Comparison of ENCODE assay signal across 7 cellular contexts in genomic region chr2:54106631-54107454, GRCh38. TPM values are rescaled to one million over a fixed set of nuclear protein-coding genes. Genes with fewer than 3 reads are reported as not detected.
A peak's percentile ranks its signal among the peaks of the same experiment; 100 is the strongest.
DNase-seq lines count a peak whose midpoint lies in the region; ATAC-seq, FAIRE-seq and TF ChIP-seq lines count a peak whose summit lies in the region.

No MANE protein-coding gene starts in this region.

- peak overlapping the region; percentile 99 for H3K4me2 ChIP-seq in SU-DHL-6 (ENCODE audit: low read depth, low read length, poor library complexity, severe bottlenecking)
- peak overlapping the region; percentile 65 for H3K4me2 ChIP-seq in mammary epithelial cell (ENCODE audit: insufficient read depth, low read depth, low read length)
- no peak overlapping the region for H3K4me2 ChIP-seq in keratinocyte (ENCODE audit: control insufficient read depth, extremely low read depth, insufficient read depth, low read depth, low read length)

- H3K79me2 ChIP-seq in SU-DHL-6 (ENCODE audit: insufficient read depth, low read length), result no peaks in the 10 kb centered on the region
- no peaks in the 10 kb centered on the region for H3K79me2 ChIP-seq in mammary epithelial cell (ENCODE audit: insufficient read depth, low read length)
- H3K79me2 ChIP-seq in keratinocyte (ENCODE audit: control insufficient read depth, insufficient read depth, low read length), result no peaks in the 10 kb centered on the region

- H3K27me3 ChIP-seq in SU-DHL-6 (ENCODE audit: low read length) (no peaks in the 10 kb centered on the region), mammary epithelial cell (ENCODE audit: insufficient read depth, low read length) (no peaks in the 10 kb centered on the region), keratinocyte (ENCODE audit: control insufficient read depth, extremely low read depth, insufficient read depth, low read length) (no peaks in the 10 kb centered on the region)

- DNase-seq in ELR (ENCODE audit: low read depth) (peak; percentile 71), M059J (ENCODE audit: low read depth) (peak; percentile 66), mammary epithelial cell (peak; percentile 43), keratinocyte (ENCODE audit: low read depth, low spot score) (no peak)
- DNase-seq in stimulated activated CD4-positive, alpha-beta T cell treated with anti-CD3 and anti-CD28 coated beads, Interleukin-4, amount 100 ng/mL, for 24 hours, result peak; percentile 41

- no peaks in the 10 kb centered on the region for H3K9me3 ChIP-seq in SU-DHL-6 (ENCODE audit: insufficient read depth, low read length)
- no peaks in the 10 kb centered on the region for H3K9me3 ChIP-seq in mammary epithelial cell (replicated peaks; ENCODE audit: insufficient read depth, low read length)
- H3K9me3 ChIP-seq in keratinocyte (ENCODE audit: control insufficient read depth, low read depth, low read length), result no peaks in the 10 kb centered on the region

- CTCF ChIA-PET in mammary epithelial cell (lab: Charles Lee; ENCODE audit: low non-redundant PET), result interaction anchor here (0.6 to 1.0 kb wide), 11 partner anchors 38 to 732 kb away, joined by 3 to 12 read pairs (median 5); no protein-coding TSS in a partner anchor

- TF ChIP-seq CTCF in SU-DHL-6 (IDR thresholded peaks at IDR 0.05; ENCODE audit: insufficient read depth, low read length, poor library complexity, severe bottlenecking) (peak; percentile 68), mammary epithelial cell (conservative IDR thresholded peaks at IDR 0.05 in 1 of 2, IDR thresholded peaks at IDR 0.05 in 1 of 2; ENCODE audit: extremely low read depth in 1 of 2, insufficient read depth in 1 of 2, low read depth in 1 of 2, low read length in 2 of 2) (peak; percentile 84 to 90), keratinocyte (optimal IDR thresholded peaks at IDR 0.05 in 1 of 3, IDR thresholded peaks at IDR 0.05 in 1 of 3, conservative IDR thresholded peaks at IDR 0.05 in 1 of 3; ENCODE audit: extremely low read depth in 1 of 3, insufficient read depth in 2 of 3, low read length in 3 of 3) (peak; percentile 50 to 88 (median 71))

- H2AFZ ChIP-seq in SU-DHL-6 (ENCODE audit: low read depth, low read length, severe bottlenecking) (peak overlapping the region; percentile 65), mammary epithelial cell (ENCODE audit: low read depth, low read length) (peak overlapping the region; percentile 35), keratinocyte (ENCODE audit: control insufficient read depth, low read length) (no peak overlapping the region)

- H4K20me1 ChIP-seq in SU-DHL-6 (ENCODE audit: low read depth, low read length) (no peaks in the 10 kb centered on the region), mammary epithelial cell (ENCODE audit: insufficient read depth, low read length) (no peaks in the 10 kb centered on the region), keratinocyte (ENCODE audit: control insufficient read depth, extremely low read depth, insufficient read depth, low read length) (no peaks in the 10 kb centered on the region)

- H3K4me1 ChIP-seq in mammary epithelial cell (ENCODE audit: insufficient read depth, low read length) (peaks cover 33% of the 10 kb centered on the region), keratinocyte (ENCODE audit: control insufficient read depth, extremely low read depth, insufficient read depth, low read length) (peaks cover 23% of the 10 kb centered on the region)

- no peaks in the 10 kb centered on the region for H3K9me1 ChIP-seq in keratinocyte (ENCODE audit: control insufficient read depth, extremely low read depth, insufficient read depth, low read length)

- dilution Hi-C loops in mammary epithelial cell (cut with HindIII; ENCODE audit: low sequenced_read_pairs), result no loop called here
- dilution Hi-C loops in keratinocyte (cut with MboI; ENCODE audit: extremely low pct_ligation_motif_present, low sequenced_read_pairs), result no loop called here

- no TSS peak for BruUV-seq in mammary epithelial cell (replicated peaks; lab: Mats Ljungman, UMichigan)

- in situ Hi-C loops in mammary epithelial cell (cut with MboI; ENCODE audit: low sequenced_read_pairs in 2 of 2), result loop anchor here in 1 of 2 donors (10.0 to 25.0 kb wide), 2 partner anchors 405 to 598 kb away; no protein-coding TSS in a partner anchor

- ATAC-seq in GM21447 (IDR thresholded peaks at IDR 0.05; ENCODE audit: unreplicated experiment), result peak; percentile 73

- H3F3A ChIP-seq in SU-DHL-6 (ENCODE audit: insufficient read depth), result peaks cover 31% of the 10 kb centered on the region

- 54% methylated on average over 10 of the region's 12 CpGs for WGBS in mammary epithelial cell (ENCODE audit: low coverage, missing lambda C conversion rate)

- H3K27ac ChIP-seq in SU-DHL-6 (ENCODE audit: low read depth, low read length) (peak overlapping the region; percentile 99), mammary epithelial cell (ENCODE audit: insufficient read depth, low read depth, low read length) (no peak overlapping the region), keratinocyte (ENCODE audit: control insufficient read depth, insufficient read depth, low read length) (no peak overlapping the region)

- no peaks in the 10 kb centered on the region for H3K36me3 ChIP-seq in SU-DHL-6 (ENCODE audit: low read length)
- H3K36me3 ChIP-seq in mammary epithelial cell (ENCODE audit: insufficient read depth, low read length), result no peaks in the 10 kb centered on the region
- no peaks in the 10 kb centered on the region for H3K36me3 ChIP-seq in keratinocyte (ENCODE audit: control insufficient read depth in 2 of 2, extremely low read depth in 1 of 2, insufficient read depth in 2 of 2, low read length in 2 of 2)

- H3K4me3 ChIP-seq in SU-DHL-6 (ENCODE audit: insufficient read depth, low read length, poor library complexity, severe bottlenecking), result peak overlapping the region; percentile 13
- no peak overlapping the region for H3K4me3 ChIP-seq in mammary epithelial cell (replicated peaks in 1 of 3; ENCODE audit: insufficient read depth in 1 of 3, low read depth in 2 of 3, low read length in 3 of 3)
- H3K4me3 ChIP-seq in keratinocyte (ENCODE audit: control insufficient read depth in 2 of 3, extremely low read depth in 1 of 3, insufficient read depth in 2 of 3, low read depth in 1 of 3, low read length in 3 of 3), result no peak overlapping the region

- H3K9me2 ChIP-seq in SU-DHL-6 (replicated peaks; ENCODE audit: insufficient read depth, low read length), result no peaks in the 10 kb centered on the region

- FAIRE-seq in keratinocyte (lab: Jason Lieb, UNC), result peak; percentile 81

- peak overlapping the region; percentile 55 for H3K9ac ChIP-seq in SU-DHL-6 (ENCODE audit: low read length)
- no peak overlapping the region for H3K9ac ChIP-seq in mammary epithelial cell (ENCODE audit: insufficient read depth, low read length)
- no peak overlapping the region for H3K9ac ChIP-seq in keratinocyte (ENCODE audit: control insufficient read depth, extremely low read depth, insufficient read depth, low read length)

- intact Hi-C loops in mammary epithelial cell (cut with micrococcal nuclease), result loop anchor here (1.0 to 10.0 kb wide), 6 partner anchors 396 to 1068 kb away; no protein-coding TSS in a partner anchor

RNA-seq across cellular contexts. Expression of gene ACYP2, which starts 8.6 kb away (rescaled TPM):
- 21.6 and 24.6 TPM in 2 replicates for total RNA-seq in M059J (2014; rRNA removed; shearing (Covaris generic))
- 10 to 100 TPM; 14.0 to 19.3 TPM for total RNA-seq in mammary epithelial cell
- polyA plus RNA-seq in mammary epithelial cell (12.7 TPM), keratinocyte (8.0 to 8.9 TPM (median 8.7 TPM) in 3 replicates)
- polyA minus RNA-seq in mammary epithelial cell (33.3 TPM), keratinocyte (3.5 to 5.2 TPM in 2 of 3 replicates, not detected in the other)
- 19.6 TPM for polyA plus RNA-seq in keratinocyte (2011; ENCODE audit: low read depth)
- 14.0 and 17.1 TPM in 2 replicates for polyA plus RNA-seq in keratinocyte (2011; cell fraction: cytosol; rRNA removed)
- 4.5 and 6.6 TPM in 2 replicates for polyA plus RNA-seq in keratinocyte (2011; cell fraction: nucleus; rRNA removed)
- 10.2 and 18.1 TPM in 2 replicates for polyA plus RNA-seq in keratinocyte (2012; ENCODE audit: low replicate concordance)
- 6.5 TPM for polyA minus RNA-seq in keratinocyte (2011; cell fraction: cytosol; rRNA and poly(A)+ RNA removed)
- 5.0 and 11.4 TPM in 2 replicates for polyA minus RNA-seq in keratinocyte (2011; cell fraction: nucleus; rRNA and poly(A)+ RNA removed)
